In genomic region chr10:69215405-69216176, GRCh38 we compare ENCODE assay signal across 10 cellular contexts. TPM values are rescaled to one million over a fixed set of nuclear protein-coding genes. Genes with fewer than 3 reads are reported as not detected.
DNase-seq lines count a peak whose midpoint lies in the region; TF ChIP-seq lines count a peak whose summit lies in the region.
"Had no signal": no experiment of that assay in that cellular context is flagged by ENCODE, and none has a peak within 500 bp of the region (broad histone marks: within the 10 kb centered on the region; RNA-seq: fewer than 3 reads in every experiment).

No MANE protein-coding gene starts in this region.

- H3K27me3 ChIP-seq in parathyroid adenoma (ENCODE audit: control insufficient read depth, insufficient read depth, low read length) = no peaks in the 10 kb centered on the region

- no peaks in the 10 kb centered on the region for H3K36me3 Mint-ChIP-seq in activated naive CD8-positive, alpha-beta T cell treated with anti-CD3 and anti-CD28 coated beads for 36 hours

- H3K4me1 Mint-ChIP-seq in activated naive CD8-positive, alpha-beta T cell treated with anti-CD3 and anti-CD28 coated beads for 36 hours = peaks cover 23% of the 10 kb centered on the region

- peak overlapping the region; percentile 84 for H3K27ac ChIP-seq in parathyroid adenoma

- H3K9me3 Mint-ChIP-seq in activated naive CD8-positive, alpha-beta T cell treated with anti-CD3 and anti-CD28 coated beads for 36 hours = no peaks in the 10 kb centered on the region

- peak overlapping the region; percentile 65 for H3K4me2 ChIP-seq in parathyroid adenoma (ENCODE audit: low read length)

- peak; percentile 43 for DNase-seq in activated CD4-positive, alpha-beta T cell treated with anti-CD3 and anti-CD28 coated beads for 48 hours
- no peak for DNase-seq in activated CD4-positive, alpha-beta T cell treated with anti-CD3 and anti-CD28 coated beads, Interleukin-2, amount 50 U/mL, for 4 hours
- peak; percentile 49 to 50 for DNase-seq in Kasumi-1 (lab: John Stamatoyannopoulos, UW)
- DNase-seq in activated naive CD8-positive, alpha-beta T cell treated with anti-CD3 and anti-CD28 coated beads for 36 hours = peak; percentile 29
- DNase-seq in activated effector memory CD4-positive, alpha-beta T cell treated with anti-CD3 and anti-CD28 coated beads, Interleukin-2, amount 50 U/mL, for 16 hours = no peak
- no peak for DNase-seq in foreskin melanocyte
- no peak for DNase-seq in NCI-H1105 (lab: John Stamatoyannopoulos, UW)
- DNase-seq: NCI-H2171, SHP77 had no signal

- H3K9me3 ChIP-seq in parathyroid adenoma (ENCODE audit: control insufficient read depth, low read length) = no peaks in the 10 kb centered on the region

- H3K4me3 Mint-ChIP-seq in activated naive CD8-positive, alpha-beta T cell treated with anti-CD3 and anti-CD28 coated beads for 36 hours = peak overlapping the region; percentile 53

- peaks cover 5% of the 10 kb centered on the region for H3K27me3 Mint-ChIP-seq in activated naive CD8-positive, alpha-beta T cell treated with anti-CD3 and anti-CD28 coated beads for 36 hours

- no peaks in the 10 kb centered on the region for H3K79me2 ChIP-seq in parathyroid adenoma

- no peak overlapping the region for H3K9ac ChIP-seq in parathyroid adenoma

- TF ChIP-seq CTCF in parathyroid adenoma (IDR thresholded peaks at IDR 0.05) = no peak

- peaks cover 21% of the 10 kb centered on the region for H3K4me1 ChIP-seq in parathyroid adenoma

- peak overlapping the region; percentile 31 for H3K4me3 ChIP-seq in parathyroid adenoma (ENCODE audit: low read depth, low read length)

- H2AFZ ChIP-seq in parathyroid adenoma = peak overlapping the region; percentile 58

- H3K27ac Mint-ChIP-seq in activated naive CD8-positive, alpha-beta T cell treated with anti-CD3 and anti-CD28 coated beads for 36 hours = peak overlapping the region; percentile 39

- H3K36me3 ChIP-seq in parathyroid adenoma (ENCODE audit: control insufficient read depth, insufficient read depth, low read length) = no peaks in the 10 kb centered on the region

RNA-seq across cellular contexts. Expression of gene HKDC1, which starts 4.5 kb away (rescaled TPM):
- under 1 TPM in 1 of 2 experiments, not detected in 1; 0.28 TPM for total RNA-seq in activated naive CD8-positive, alpha-beta T cell treated with anti-CD3 and anti-CD28 coated beads for 36 hours

RNA-seq across cellular contexts. Expression of gene SUPV3L1, which starts 35.6 kb away (rescaled TPM):
- 10 to 100 TPM; 55.6 to 56.6 TPM for total RNA-seq in activated naive CD8-positive, alpha-beta T cell treated with anti-CD3 and anti-CD28 coated beads for 36 hours

Comparison
In these comparisons a context has a peak if more than half of its experiments do, and no peak if none do; other contexts are left out.
1. DNase-seq: peak in activated CD4-positive, alpha-beta T cell treated with anti-CD3 and anti-CD28 coated beads for 48 hours (single experiment), Kasumi-1 (2 of 2) and activated naive CD8-positive, alpha-beta T cell treated with anti-CD3 and anti-CD28 coated beads for 36 hours (single experiment); none in activated CD4-positive, alpha-beta T cell treated with anti-CD3 and anti-CD28 coated beads, Interleukin-2, amount 50 U/mL, for 4 hours (0 of 2), activated effector memory CD4-positive, alpha-beta T cell treated with anti-CD3 and anti-CD28 coated beads, Interleukin-2, amount 50 U/mL, for 16 hours (single experiment), foreskin melanocyte (single experiment) and NCI-H1105 (single experiment).